9 cellular contexts compared by ENCODE assay signal in the genomic region with DNA sequence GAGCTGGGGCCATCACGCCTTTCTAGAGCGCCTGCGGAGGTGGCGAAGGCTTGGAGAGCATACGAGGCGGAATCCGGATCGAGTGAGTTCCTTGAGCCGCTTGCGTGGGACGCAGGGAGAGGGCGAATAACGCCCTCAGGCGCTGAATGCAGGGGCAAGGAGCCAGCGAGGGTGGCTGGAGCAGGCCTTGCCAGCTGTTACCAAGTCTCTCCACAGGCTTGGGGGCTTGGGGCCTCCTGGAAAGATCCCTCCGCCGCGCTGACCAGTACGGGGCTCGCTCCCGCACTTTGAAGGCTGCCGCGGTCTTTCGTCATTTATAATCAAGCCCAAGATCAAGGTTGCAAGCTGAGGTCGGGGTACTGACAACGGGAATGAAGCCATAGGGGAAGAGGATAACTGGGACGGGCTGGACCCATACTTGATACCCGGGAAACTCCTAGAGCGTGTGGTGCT. TPM values are rescaled to one million over a fixed set of nuclear protein-coding genes. Genes with fewer than 3 reads are reported as not detected.
DNase-seq lines count a peak whose midpoint lies in the region; ATAC-seq and TF ChIP-seq lines count a peak whose summit lies in the region.
"Had no signal": no experiment of that assay in that cellular context is flagged by ENCODE, and none has a peak within 500 bp of the region (broad histone marks: within the 10 kb centered on the region; RNA-seq: fewer than 3 reads in every experiment).

No MANE protein-coding gene starts in this region.

- 8% methylated on average over 20 of the region's 29 CpGs for WGBS in right lobe of liver (ENCODE audit: insufficient coverage, low coverage, low lambda C conversion rate, missing lambda C conversion rate)

- H3K4me1 ChIP-seq in right lobe of liver (peaks cover 0 to 18% (median 0%) of the 10 kb centered on the region in 4 donors), tibial artery (peaks cover 0 to 63% (median 45%) of the 10 kb centered on the region in 4 donors)

- peaks cover 0 to 13% of the 10 kb centered on the region in 2 donors for H3K27me3 ChIP-seq in right lobe of liver
- peaks cover 0 to 41% of the 10 kb centered on the region in 2 donors for H3K27me3 ChIP-seq in tibial artery

- no peaks in the 10 kb centered on the region for H3K36me3 ChIP-seq in right lobe of liver
- no peaks in the 10 kb centered on the region for H3K36me3 ChIP-seq in tibial artery

- H3K4me3 ChIP-seq in right lobe of liver: peak overlapping the region; percentile 14 to 34 (median 17)
- peak overlapping the region; percentile 56 to 71 for H3K4me3 ChIP-seq in tibial artery

- no peak for TF ChIP-seq POLR2A in right lobe of liver (IDR thresholded peaks at IDR 0.05)

- H3K9me3 ChIP-seq in right lobe of liver: no peaks in the 10 kb centered on the region
- H3K9me3 ChIP-seq in tibial artery: no peaks in the 10 kb centered on the region

- H3K27ac ChIP-seq in right lobe of liver (peak overlapping the region in 2 of 3 donors; percentile 21 to 58), tibial artery (peak overlapping the region; percentile 50 to 56)

- intact Hi-C loops in right lobe of liver (cut with DNase I) (no loop called here), tibial artery (cut with DNase I; ENCODE audit: low total_unique reads) (no loop called here)

- peak; percentile 68 for DNase-seq in NCI-H2107 treated with DMSO at 0.1 percent for 48 hours (lab: John Stamatoyannopoulos, UW; ENCODE audit: unreplicated experiment)
- no peak for DNase-seq in NCI-H2107 (lab: John Stamatoyannopoulos, UW)
- DNase-seq in dedifferentiated amniotic fluid mesenchymal stem cell (ENCODE audit: extremely low spot score): peak; percentile 69
- DNase-seq in right lobe of liver: peak; percentile 30 to 53 (median 43)
- DNase-seq in tibial artery: peak in 1 of 2 donors; percentile 73
- no peak for DNase-seq in SHP77 (lab: John Stamatoyannopoulos, UW)
- DNase-seq: activated gamma-delta T cell treated with Interleukin-2 at 50 U/mL for 16 hours had no signal

- TF ChIP-seq CTCF in right lobe of liver (IDR thresholded peaks at IDR 0.05): no peak
- TF ChIP-seq CTCF in tibial artery (IDR thresholded peaks at IDR 0.05): no peak

- ATAC-seq in right lobe of liver (peak; percentile 11 to 20 (median 14)), GM18909 (IDR thresholded peaks at IDR 0.05; ENCODE audit: poor library complexity, unreplicated experiment) (no peak), HG03342 (IDR thresholded peaks at IDR 0.05; ENCODE audit: unreplicated experiment) (no peak)

RNA-seq across cellular contexts. Expression of a gene that starts 1.2 kb away (rescaled TPM):
- total RNA-seq in right lobe of liver: 1 to 10 TPM in 5 of 6 experiments, under 1 TPM in 1; 0.12 to 4.1 (median 2.0) TPM

Comparison
In these comparisons a context has a peak if more than half of its experiments do, and no peak if none do; other contexts are left out.
1. DNase-seq: peak in NCI-H2107 treated with DMSO at 0.1 percent for 48 hours (single experiment), dedifferentiated amniotic fluid mesenchymal stem cell (single experiment) and right lobe of liver (3 of 3); none in NCI-H2107 (single experiment) and SHP77 (0 of 2).
2. ATAC-seq: peak in right lobe of liver (4 of 4); none in GM18909 (single experiment) and HG03342 (single experiment).